ENCODE assay signal across 19 cellular contexts in genomic region chr3:35673017-35673416, GRCh38. TPM values are rescaled to one million over a fixed set of nuclear protein-coding genes. Genes with fewer than 3 reads are reported as not detected.
DNase-seq lines count a peak whose midpoint lies in the region; ATAC-seq and TF ChIP-seq lines count a peak whose summit lies in the region.
"Had no signal": no experiment of that assay in that cellular context is flagged by ENCODE, and none has a peak within 500 bp of the region (broad histone marks: within the 10 kb centered on the region; RNA-seq: fewer than 3 reads in every experiment).

No MANE protein-coding gene starts in this region.

- POLR2A ChIA-PET in activated CD4-positive, alpha-beta T cell treated with anti-CD3 and anti-CD28 coated beads for 36 hours (lab: Charles Lee): no interaction called here

- H3K27me3 Mint-ChIP-seq in activated CD4-positive, alpha-beta T cell treated with anti-CD3 and anti-CD28 coated beads, Interleukin-2, amount 10 ng/mL, durations not matched to agents 24 days and 14 days: no peaks in the 10 kb centered on the region
- peaks cover 2% of the 10 kb centered on the region for H3K27me3 Mint-ChIP-seq in activated CD4-positive, alpha-beta T cell treated with anti-CD3 and anti-CD28 coated beads for 36 hours
- no peaks in the 10 kb centered on the region for H3K27me3 Mint-ChIP-seq in neural progenitor cell (ENCODE audit: insufficient read depth, low read depth)
- H3K27me3 Mint-ChIP-seq in activated T-cell treated with anti-CD3 and anti-CD28 coated beads, Interleukin-2, amount 50 U/mL, for 72 hours (ENCODE audit: low read depth): peaks cover 14% of the 10 kb centered on the region
- peaks cover 47% of the 10 kb centered on the region for H3K27me3 Mint-ChIP-seq in mesothelial cell of epicardium (ENCODE audit: low read depth)

- ATAC-seq in activated CD4-positive, alpha-beta T cell treated with anti-CD3 and anti-CD28 coated beads for 36 hours: no peak
- no peak for ATAC-seq in activated T-cell treated with anti-CD3 and anti-CD28 coated beads, Interleukin-2, amount 50 U/mL, for 72 hours (replicated peaks in 1 of 2)
- ATAC-seq in GM18909 (IDR thresholded peaks at IDR 0.05; ENCODE audit: poor library complexity, unreplicated experiment): no peak
- ATAC-seq: GM12878 had no signal

- no peak for DNase-seq in activated CD4-positive, alpha-beta T cell treated with anti-CD3 and anti-CD28 coated beads, Interleukin-2, amount 10 ng/mL, durations not matched to agents 24 days and 14 days
- DNase-seq in activated CD4-positive, alpha-beta T cell treated with anti-CD3 and anti-CD28 coated beads for 36 hours: no peak
- DNase-seq in caudate nucleus (lab: John Stamatoyannopoulos, UW): peak in 1 of 61 donors; percentile 40
- DNase-seq in neural progenitor cell (ENCODE audit: low spot score): no peak
- no peak for DNase-seq in activated T-cell treated with anti-CD3 and anti-CD28 coated beads, Interleukin-2, amount 50 U/mL, for 72 hours
- no peak for DNase-seq in mesothelial cell of epicardium (ENCODE audit: low spot score in 2 of 2, unreplicated experiment in 2 of 2)
- DNase-seq in HuH-7.5 (ENCODE audit: low spot score): no peak
- DNase-seq: 8988T; AML-193; Caco-2; CD8-positive, alpha-beta memory T cell; DMS53; GM23248; H7 had no signal

- H3K4me3 ChIP-seq in neural progenitor cell: no peak overlapping the region
- H3K4me3 ChIP-seq: BLaER1, GM12878, GM23248 had no signal

- no peak overlapping the region for H3K9ac ChIP-seq in neural progenitor cell
- H3K9ac ChIP-seq: BLaER1, GM23248 had no signal

- no peaks in the 10 kb centered on the region for H3K36me3 ChIP-seq in neural progenitor cell

- H3K36me3 Mint-ChIP-seq in activated CD4-positive, alpha-beta T cell treated with anti-CD3 and anti-CD28 coated beads, Interleukin-2, amount 10 ng/mL, durations not matched to agents 24 days and 14 days (ENCODE audit: low read depth): no peaks in the 10 kb centered on the region
- H3K36me3 Mint-ChIP-seq in activated CD4-positive, alpha-beta T cell treated with anti-CD3 and anti-CD28 coated beads for 36 hours (ENCODE audit: low read depth): no peaks in the 10 kb centered on the region
- H3K36me3 Mint-ChIP-seq in neural progenitor cell (no peaks in the 10 kb centered on the region), mesothelial cell of epicardium (no peaks in the 10 kb centered on the region)
- no peaks in the 10 kb centered on the region for H3K36me3 Mint-ChIP-seq in activated T-cell treated with anti-CD3 and anti-CD28 coated beads, Interleukin-2, amount 50 U/mL, for 72 hours (ENCODE audit: insufficient read depth in 2 of 2)
- H3K36me3 Mint-ChIP-seq: CD8-positive, alpha-beta memory T cell had no signal

- H3K4me1 ChIP-seq in neural progenitor cell: no peaks in the 10 kb centered on the region
- H3K4me1 ChIP-seq: Caco-2 had no signal

- no peaks in the 10 kb centered on the region for H3K4me1 Mint-ChIP-seq in activated CD4-positive, alpha-beta T cell treated with anti-CD3 and anti-CD28 coated beads, Interleukin-2, amount 10 ng/mL, durations not matched to agents 24 days and 14 days
- peaks cover 6% of the 10 kb centered on the region for H3K4me1 Mint-ChIP-seq in activated CD4-positive, alpha-beta T cell treated with anti-CD3 and anti-CD28 coated beads for 36 hours
- H3K4me1 Mint-ChIP-seq in neural progenitor cell (peaks cover 5% of the 10 kb centered on the region), mesothelial cell of epicardium (no peaks in the 10 kb centered on the region)
- no peaks in the 10 kb centered on the region for H3K4me1 Mint-ChIP-seq in activated T-cell treated with anti-CD3 and anti-CD28 coated beads, Interleukin-2, amount 50 U/mL, for 72 hours (ENCODE audit: low read depth)
- H3K4me1 Mint-ChIP-seq: CD8-positive, alpha-beta memory T cell had no signal

- peak; percentile 6 for TF ChIP-seq CTCF in neural progenitor cell (IDR thresholded peaks at IDR 0.05)
- no peak for TF ChIP-seq CTCF in mesothelial cell of epicardium (IDR thresholded peaks at IDR 0.05; ENCODE audit: unreplicated experiment)

- peaks cover 10% of the 10 kb centered on the region for H3K27me3 ChIP-seq in neural progenitor cell
- H3K27me3 ChIP-seq: BLaER1 had no signal

- H2AFZ ChIP-seq in neural progenitor cell (replicated peaks): peak overlapping the region; percentile 76
- H2AFZ ChIP-seq: GM23248 had no signal

- H3K4me2 ChIP-seq in neural progenitor cell: no peak overlapping the region
- H3K4me2 ChIP-seq: BLaER1 had no signal

- H3K27ac Mint-ChIP-seq in activated CD4-positive, alpha-beta T cell treated with anti-CD3 and anti-CD28 coated beads, Interleukin-2, amount 10 ng/mL, durations not matched to agents 24 days and 14 days: peak overlapping the region; percentile 63
- no peak overlapping the region for H3K27ac Mint-ChIP-seq in activated CD4-positive, alpha-beta T cell treated with anti-CD3 and anti-CD28 coated beads for 36 hours
- H3K27ac Mint-ChIP-seq in neural progenitor cell (no peak overlapping the region), mesothelial cell of epicardium (no peak overlapping the region)
- no peak overlapping the region for H3K27ac Mint-ChIP-seq in activated T-cell treated with anti-CD3 and anti-CD28 coated beads, Interleukin-2, amount 50 U/mL, for 72 hours

- no peaks in the 10 kb centered on the region for H3K9me3 Mint-ChIP-seq in activated CD4-positive, alpha-beta T cell treated with anti-CD3 and anti-CD28 coated beads, Interleukin-2, amount 10 ng/mL, durations not matched to agents 24 days and 14 days
- no peaks in the 10 kb centered on the region for H3K9me3 Mint-ChIP-seq in activated CD4-positive, alpha-beta T cell treated with anti-CD3 and anti-CD28 coated beads for 36 hours (ENCODE audit: low read depth)
- no peaks in the 10 kb centered on the region for H3K9me3 Mint-ChIP-seq in neural progenitor cell
- peaks cover 1 to 5% of the 10 kb centered on the region in 2 donors for H3K9me3 Mint-ChIP-seq in activated T-cell treated with anti-CD3 and anti-CD28 coated beads, Interleukin-2, amount 50 U/mL, for 72 hours
- no peaks in the 10 kb centered on the region for H3K9me3 Mint-ChIP-seq in mesothelial cell of epicardium

- H3K9me3 ChIP-seq in neural progenitor cell (ENCODE audit: low read depth): no peaks in the 10 kb centered on the region
- H3K9me3 ChIP-seq: BLaER1, Caco-2 had no signal

- H3K4me3 Mint-ChIP-seq in activated CD4-positive, alpha-beta T cell treated with anti-CD3 and anti-CD28 coated beads, Interleukin-2, amount 10 ng/mL, durations not matched to agents 24 days and 14 days: no peak overlapping the region
- no peak overlapping the region for H3K4me3 Mint-ChIP-seq in activated CD4-positive, alpha-beta T cell treated with anti-CD3 and anti-CD28 coated beads for 36 hours
- H3K4me3 Mint-ChIP-seq in neural progenitor cell: no peak overlapping the region
- no peak overlapping the region for H3K4me3 Mint-ChIP-seq in activated T-cell treated with anti-CD3 and anti-CD28 coated beads, Interleukin-2, amount 50 U/mL, for 72 hours
- no peak overlapping the region for H3K4me3 Mint-ChIP-seq in mesothelial cell of epicardium
- H3K4me3 Mint-ChIP-seq: CD8-positive, alpha-beta memory T cell had no signal

- H4K20me1 ChIP-seq in neural progenitor cell (ENCODE audit: low read depth): no peaks in the 10 kb centered on the region

- peak overlapping the region; percentile 22 for H3K27ac ChIP-seq in caudate nucleus (ENCODE audit: low read depth, low read length)
- no peak overlapping the region for H3K27ac ChIP-seq in neural progenitor cell
- H3K27ac ChIP-seq: GM23248 had no signal

- no peaks in the 10 kb centered on the region for H3K79me2 ChIP-seq in neural progenitor cell (ENCODE audit: low read depth)

- CTCF ChIA-PET in activated CD4-positive, alpha-beta T cell treated with anti-CD3 and anti-CD28 coated beads for 36 hours (lab: Charles Lee): no interaction called here

- H3F3A ChIP-seq in neural progenitor cell (ENCODE audit: low read depth): no peaks in the 10 kb centered on the region

- intact Hi-C loops in activated CD4-positive, alpha-beta T cell treated with anti-CD3 and anti-CD28 coated beads, Interleukin-2, amount 10 ng/mL, durations not matched to agents 24 days and 14 days (cut with micrococcal nuclease): no loop called here
- intact Hi-C loops in activated CD4-positive, alpha-beta T cell treated with anti-CD3 and anti-CD28 coated beads for 36 hours (cut with DNase I, micrococcal nuclease): no loop called here

RNA-seq across cellular contexts. Expression of gene ARPP21, which starts 33.7 kb away (rescaled TPM):
- not detected in 2 replicates for total RNA-seq in activated CD4-positive, alpha-beta T cell treated with anti-CD3 and anti-CD28 coated beads, Interleukin-2, amount 10 ng/mL, durations not matched to agents 24 days and 14 days
- total RNA-seq in activated CD4-positive, alpha-beta T cell treated with anti-CD3 and anti-CD28 coated beads for 36 hours: not detected
- total RNA-seq in neural progenitor cell (ENCODE audit: low replicate concordance) (0.19 TPM in 1 of 2 replicates, not detected in the other), mesothelial cell of epicardium (0.67 to 1.1 TPM (median 0.68 TPM) in 3 replicates)
- not detected for total RNA-seq in activated T-cell treated with anti-CD3 and anti-CD28 coated beads, Interleukin-2, amount 50 U/mL, for 72 hours
- total RNA-seq: Caco-2; CD8-positive, alpha-beta memory T cell; Daoy; GM12878; GM23248; H7; HT-29 had no signal
